ENCODE assay signal across 2 cellular contexts in the genomic region with DNA sequence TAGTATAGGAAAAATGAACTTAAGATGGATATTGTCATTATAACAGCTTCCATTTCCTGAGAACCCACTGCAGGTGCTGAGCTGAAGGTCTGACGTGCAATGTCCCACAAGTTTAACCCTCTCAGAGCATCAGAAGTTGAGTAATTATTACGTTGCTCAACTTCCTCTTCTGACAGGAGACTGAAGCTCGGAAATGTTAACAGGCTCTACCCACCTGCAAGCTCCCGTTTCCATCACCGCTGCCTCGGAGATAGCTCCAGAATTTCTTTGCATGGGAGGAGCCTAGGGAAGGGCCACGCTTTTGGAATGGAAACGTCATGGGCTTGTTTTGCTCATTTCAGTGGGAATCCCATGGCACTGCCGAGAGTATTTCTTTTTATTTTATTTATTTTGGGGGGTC.
TF ChIP-seq lines count a peak whose summit lies in the region.

No MANE protein-coding gene starts in this region.

TF ChIP-seq in WTC11, 78 proteins besides CTCF, POLR2A, EP300 and RAD21:
- TF ChIP-seq, protein P1, sequence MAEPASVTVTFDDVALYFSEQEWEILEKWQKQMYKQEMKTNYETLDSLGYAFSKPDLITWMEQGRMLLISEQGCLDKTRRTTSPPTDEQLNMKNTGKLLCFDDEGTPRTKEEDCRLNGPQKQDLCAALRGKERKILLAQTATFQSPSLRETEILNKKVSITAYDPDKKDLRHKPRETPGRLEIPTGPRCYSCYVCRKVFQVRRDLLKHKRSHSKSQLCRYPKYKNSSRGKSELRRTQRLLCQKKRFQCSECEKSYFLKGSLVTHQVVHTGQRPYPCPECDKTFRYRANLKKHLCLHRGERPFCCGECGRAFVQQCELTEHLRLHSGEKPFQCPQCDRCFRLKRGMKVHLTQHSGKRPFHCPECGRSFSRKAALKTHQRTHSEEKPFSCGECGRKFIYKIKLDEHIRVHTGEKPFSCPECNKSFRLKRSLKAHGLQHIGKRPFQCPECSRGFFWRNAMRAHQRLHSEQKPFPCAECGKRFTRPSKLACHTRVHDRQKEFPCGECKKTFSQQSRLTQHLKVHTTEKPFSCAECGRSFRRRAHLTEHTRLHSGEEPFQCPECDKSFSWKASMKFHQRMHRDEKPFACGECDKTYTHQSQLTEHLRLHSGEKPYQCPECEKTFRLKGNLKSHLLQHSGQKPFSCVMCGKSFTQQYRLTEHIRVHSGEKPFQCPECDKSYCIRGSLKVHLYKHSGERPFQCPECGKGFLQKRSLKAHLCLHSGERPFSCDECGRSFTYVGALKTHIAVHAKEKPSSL (CRISPR knock-in tag; conservative IDR thresholded peaks at IDR 0.05), result no peak
- TF ChIP-seq TEAD1 (CRISPR knock-in tag; IDR thresholded peaks at IDR 0.05) (no peak), SOX15 (CRISPR knock-in tag; IDR thresholded peaks at IDR 0.05) (no peak), ETV6 (CRISPR knock-in tag; IDR thresholded peaks at IDR 0.05) (no peak), ZNF671 (CRISPR knock-in tag; IDR thresholded peaks at IDR 0.05) (no peak), EMX1 (CRISPR knock-in tag; IDR thresholded peaks at IDR 0.05) (no peak), KAT7 (CRISPR knock-in tag; IDR thresholded peaks at IDR 0.05; ENCODE audit: borderline replicate concordance) (no peak), FOXK1 (CRISPR knock-in tag; IDR thresholded peaks at IDR 0.05) (no peak), PRRX2 (CRISPR knock-in tag; IDR thresholded peaks at IDR 0.05) (no peak), FOXJ3 (CRISPR knock-in tag; IDR thresholded peaks at IDR 0.05; ENCODE audit: borderline replicate concordance) (no peak)
- TF ChIP-seq, protein P2, sequence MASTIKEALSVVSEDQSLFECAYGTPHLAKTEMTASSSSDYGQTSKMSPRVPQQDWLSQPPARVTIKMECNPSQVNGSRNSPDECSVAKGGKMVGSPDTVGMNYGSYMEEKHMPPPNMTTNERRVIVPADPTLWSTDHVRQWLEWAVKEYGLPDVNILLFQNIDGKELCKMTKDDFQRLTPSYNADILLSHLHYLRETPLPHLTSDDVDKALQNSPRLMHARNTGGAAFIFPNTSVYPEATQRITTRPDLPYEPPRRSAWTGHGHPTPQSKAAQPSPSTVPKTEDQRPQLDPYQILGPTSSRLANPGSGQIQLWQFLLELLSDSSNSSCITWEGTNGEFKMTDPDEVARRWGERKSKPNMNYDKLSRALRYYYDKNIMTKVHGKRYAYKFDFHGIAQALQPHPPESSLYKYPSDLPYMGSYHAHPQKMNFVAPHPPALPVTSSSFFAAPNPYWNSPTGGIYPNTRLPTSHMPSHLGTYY (CRISPR knock-in tag; IDR thresholded peaks at IDR 0.05), result no peak
- TF ChIP-seq, protein P3, sequence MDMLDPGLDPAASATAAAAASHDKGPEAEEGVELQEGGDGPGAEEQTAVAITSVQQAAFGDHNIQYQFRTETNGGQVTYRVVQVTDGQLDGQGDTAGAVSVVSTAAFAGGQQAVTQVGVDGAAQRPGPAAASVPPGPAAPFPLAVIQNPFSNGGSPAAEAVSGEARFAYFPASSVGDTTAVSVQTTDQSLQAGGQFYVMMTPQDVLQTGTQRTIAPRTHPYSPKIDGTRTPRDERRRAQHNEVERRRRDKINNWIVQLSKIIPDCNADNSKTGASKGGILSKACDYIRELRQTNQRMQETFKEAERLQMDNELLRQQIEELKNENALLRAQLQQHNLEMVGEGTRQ (CRISPR knock-in tag; IDR thresholded peaks at IDR 0.05), result no peak
- TF ChIP-seq, protein P4, sequence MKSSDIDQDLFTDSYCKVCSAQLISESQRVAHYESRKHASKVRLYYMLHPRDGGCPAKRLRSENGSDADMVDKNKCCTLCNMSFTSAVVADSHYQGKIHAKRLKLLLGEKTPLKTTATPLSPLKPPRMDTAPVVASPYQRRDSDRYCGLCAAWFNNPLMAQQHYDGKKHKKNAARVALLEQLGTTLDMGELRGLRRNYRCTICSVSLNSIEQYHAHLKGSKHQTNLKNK (CRISPR knock-in tag; IDR thresholded peaks at IDR 0.05), result no peak
- TF ChIP-seq, protein P5, sequence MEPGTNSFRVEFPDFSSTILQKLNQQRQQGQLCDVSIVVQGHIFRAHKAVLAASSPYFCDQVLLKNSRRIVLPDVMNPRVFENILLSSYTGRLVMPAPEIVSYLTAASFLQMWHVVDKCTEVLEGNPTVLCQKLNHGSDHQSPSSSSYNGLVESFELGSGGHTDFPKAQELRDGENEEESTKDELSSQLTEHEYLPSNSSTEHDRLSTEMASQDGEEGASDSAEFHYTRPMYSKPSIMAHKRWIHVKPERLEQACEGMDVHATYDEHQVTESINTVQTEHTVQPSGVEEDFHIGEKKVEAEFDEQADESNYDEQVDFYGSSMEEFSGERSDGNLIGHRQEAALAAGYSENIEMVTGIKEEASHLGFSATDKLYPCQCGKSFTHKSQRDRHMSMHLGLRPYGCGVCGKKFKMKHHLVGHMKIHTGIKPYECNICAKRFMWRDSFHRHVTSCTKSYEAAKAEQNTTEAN (CRISPR knock-in tag; IDR thresholded peaks at IDR 0.05), result no peak
- TF ChIP-seq, protein P6, sequence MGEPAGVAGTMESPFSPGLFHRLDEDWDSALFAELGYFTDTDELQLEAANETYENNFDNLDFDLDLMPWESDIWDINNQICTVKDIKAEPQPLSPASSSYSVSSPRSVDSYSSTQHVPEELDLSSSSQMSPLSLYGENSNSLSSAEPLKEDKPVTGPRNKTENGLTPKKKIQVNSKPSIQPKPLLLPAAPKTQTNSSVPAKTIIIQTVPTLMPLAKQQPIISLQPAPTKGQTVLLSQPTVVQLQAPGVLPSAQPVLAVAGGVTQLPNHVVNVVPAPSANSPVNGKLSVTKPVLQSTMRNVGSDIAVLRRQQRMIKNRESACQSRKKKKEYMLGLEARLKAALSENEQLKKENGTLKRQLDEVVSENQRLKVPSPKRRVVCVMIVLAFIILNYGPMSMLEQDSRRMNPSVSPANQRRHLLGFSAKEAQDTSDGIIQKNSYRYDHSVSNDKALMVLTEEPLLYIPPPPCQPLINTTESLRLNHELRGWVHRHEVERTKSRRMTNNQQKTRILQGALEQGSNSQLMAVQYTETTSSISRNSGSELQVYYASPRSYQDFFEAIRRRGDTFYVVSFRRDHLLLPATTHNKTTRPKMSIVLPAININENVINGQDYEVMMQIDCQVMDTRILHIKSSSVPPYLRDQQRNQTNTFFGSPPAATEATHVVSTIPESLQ (CRISPR knock-in tag; IDR thresholded peaks at IDR 0.05), result no peak
TF ChIP-seq in WTC11: peak in this region for 0.

TF ChIP-seq in HepG2, 621 proteins besides CTCF, POLR2A, EP300 and RAD21 (continues in another document):
- TF ChIP-seq ZNF501 (CRISPR knock-in tag; IDR thresholded peaks at IDR 0.05) (no peak), HOXA3 (CRISPR knock-in tag; IDR thresholded peaks at IDR 0.05) (peak; percentile 40; the same call in 1 of the 2 replicates), ZNF644 (CRISPR knock-in tag; IDR thresholded peaks at IDR 0.05; ENCODE audit: low read depth) (no peak), SKI (IDR thresholded peaks at IDR 0.05; ENCODE audit: partially characterized antibody) (no peak), RBM39 (IDR thresholded peaks at IDR 0.05; ENCODE audit: low read depth, low read length, poor library complexity, severe bottlenecking) (no peak), SMAD9 (CRISPR knock-in tag; IDR thresholded peaks at IDR 0.05) (no peak), HNRNPH1 (optimal IDR thresholded peaks at IDR 0.05; ENCODE audit: low read depth, low read length) (no peak), ARNTL (CRISPR knock-in tag; IDR thresholded peaks at IDR 0.05) (no peak), CBX1 (IDR thresholded peaks at IDR 0.05; ENCODE audit: low read depth) (no peak), ZNF431 (CRISPR knock-in tag; IDR thresholded peaks at IDR 0.05; ENCODE audit: borderline replicate concordance, low read depth) (no peak), WIZ (CRISPR knock-in tag; IDR thresholded peaks at IDR 0.05) (no peak), ELF1 (CRISPR knock-in tag; IDR thresholded peaks at IDR 0.05) (no peak), ZNF678 (CRISPR knock-in tag; IDR thresholded peaks at IDR 0.05) (no peak)
- TF ChIP-seq, protein P7, sequence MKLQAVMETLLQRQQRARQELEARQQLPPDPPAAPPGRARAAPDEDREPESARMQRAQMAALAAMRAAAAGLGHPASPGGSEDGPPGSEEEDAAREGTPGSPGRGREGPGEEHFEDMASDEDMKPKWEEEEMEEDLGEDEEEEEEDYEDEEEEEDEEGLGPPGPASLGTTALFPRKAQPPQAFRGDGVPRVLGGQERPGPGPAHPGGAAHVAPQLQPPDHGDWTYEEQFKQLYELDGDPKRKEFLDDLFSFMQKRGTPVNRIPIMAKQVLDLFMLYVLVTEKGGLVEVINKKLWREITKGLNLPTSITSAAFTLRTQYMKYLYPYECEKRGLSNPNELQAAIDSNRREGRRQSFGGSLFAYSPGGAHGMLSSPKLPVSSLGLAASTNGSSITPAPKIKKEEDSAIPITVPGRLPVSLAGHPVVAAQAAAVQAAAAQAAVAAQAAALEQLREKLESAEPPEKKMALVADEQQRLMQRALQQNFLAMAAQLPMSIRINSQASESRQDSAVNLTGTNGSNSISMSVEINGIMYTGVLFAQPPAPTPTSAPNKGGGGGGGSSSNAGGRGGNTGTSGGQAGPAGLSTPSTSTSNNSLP (IDR thresholded peaks at IDR 0.05; ENCODE audit: low read depth, low read length), result no peak
- TF ChIP-seq, protein P8, sequence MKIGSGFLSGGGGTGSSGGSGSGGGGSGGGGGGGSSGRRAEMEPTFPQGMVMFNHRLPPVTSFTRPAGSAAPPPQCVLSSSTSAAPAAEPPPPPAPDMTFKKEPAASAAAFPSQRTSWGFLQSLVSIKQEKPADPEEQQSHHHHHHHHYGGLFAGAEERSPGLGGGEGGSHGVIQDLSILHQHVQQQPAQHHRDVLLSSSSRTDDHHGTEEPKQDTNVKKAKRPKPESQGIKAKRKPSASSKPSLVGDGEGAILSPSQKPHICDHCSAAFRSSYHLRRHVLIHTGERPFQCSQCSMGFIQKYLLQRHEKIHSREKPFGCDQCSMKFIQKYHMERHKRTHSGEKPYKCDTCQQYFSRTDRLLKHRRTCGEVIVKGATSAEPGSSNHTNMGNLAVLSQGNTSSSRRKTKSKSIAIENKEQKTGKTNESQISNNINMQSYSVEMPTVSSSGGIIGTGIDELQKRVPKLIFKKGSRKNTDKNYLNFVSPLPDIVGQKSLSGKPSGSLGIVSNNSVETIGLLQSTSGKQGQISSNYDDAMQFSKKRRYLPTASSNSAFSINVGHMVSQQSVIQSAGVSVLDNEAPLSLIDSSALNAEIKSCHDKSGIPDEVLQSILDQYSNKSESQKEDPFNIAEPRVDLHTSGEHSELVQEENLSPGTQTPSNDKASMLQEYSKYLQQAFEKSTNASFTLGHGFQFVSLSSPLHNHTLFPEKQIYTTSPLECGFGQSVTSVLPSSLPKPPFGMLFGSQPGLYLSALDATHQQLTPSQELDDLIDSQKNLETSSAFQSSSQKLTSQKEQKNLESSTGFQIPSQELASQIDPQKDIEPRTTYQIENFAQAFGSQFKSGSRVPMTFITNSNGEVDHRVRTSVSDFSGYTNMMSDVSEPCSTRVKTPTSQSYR (CRISPR knock-in tag; IDR thresholded peaks at IDR 0.05; ENCODE audit: borderline replicate concordance), result no peak
- TF ChIP-seq, protein P9, sequence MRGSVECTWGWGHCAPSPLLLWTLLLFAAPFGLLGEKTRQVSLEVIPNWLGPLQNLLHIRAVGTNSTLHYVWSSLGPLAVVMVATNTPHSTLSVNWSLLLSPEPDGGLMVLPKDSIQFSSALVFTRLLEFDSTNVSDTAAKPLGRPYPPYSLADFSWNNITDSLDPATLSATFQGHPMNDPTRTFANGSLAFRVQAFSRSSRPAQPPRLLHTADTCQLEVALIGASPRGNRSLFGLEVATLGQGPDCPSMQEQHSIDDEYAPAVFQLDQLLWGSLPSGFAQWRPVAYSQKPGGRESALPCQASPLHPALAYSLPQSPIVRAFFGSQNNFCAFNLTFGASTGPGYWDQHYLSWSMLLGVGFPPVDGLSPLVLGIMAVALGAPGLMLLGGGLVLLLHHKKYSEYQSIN (CRISPR knock-in tag; IDR thresholded peaks at IDR 0.05; ENCODE audit: borderline replicate concordance), result no peak
- TF ChIP-seq, protein P10, sequence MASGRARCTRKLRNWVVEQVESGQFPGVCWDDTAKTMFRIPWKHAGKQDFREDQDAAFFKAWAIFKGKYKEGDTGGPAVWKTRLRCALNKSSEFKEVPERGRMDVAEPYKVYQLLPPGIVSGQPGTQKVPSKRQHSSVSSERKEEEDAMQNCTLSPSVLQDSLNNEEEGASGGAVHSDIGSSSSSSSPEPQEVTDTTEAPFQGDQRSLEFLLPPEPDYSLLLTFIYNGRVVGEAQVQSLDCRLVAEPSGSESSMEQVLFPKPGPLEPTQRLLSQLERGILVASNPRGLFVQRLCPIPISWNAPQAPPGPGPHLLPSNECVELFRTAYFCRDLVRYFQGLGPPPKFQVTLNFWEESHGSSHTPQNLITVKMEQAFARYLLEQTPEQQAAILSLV (CRISPR knock-in tag; IDR thresholded peaks at IDR 0.05; ENCODE audit: borderline replicate concordance), result no peak
- TF ChIP-seq, protein P11, sequence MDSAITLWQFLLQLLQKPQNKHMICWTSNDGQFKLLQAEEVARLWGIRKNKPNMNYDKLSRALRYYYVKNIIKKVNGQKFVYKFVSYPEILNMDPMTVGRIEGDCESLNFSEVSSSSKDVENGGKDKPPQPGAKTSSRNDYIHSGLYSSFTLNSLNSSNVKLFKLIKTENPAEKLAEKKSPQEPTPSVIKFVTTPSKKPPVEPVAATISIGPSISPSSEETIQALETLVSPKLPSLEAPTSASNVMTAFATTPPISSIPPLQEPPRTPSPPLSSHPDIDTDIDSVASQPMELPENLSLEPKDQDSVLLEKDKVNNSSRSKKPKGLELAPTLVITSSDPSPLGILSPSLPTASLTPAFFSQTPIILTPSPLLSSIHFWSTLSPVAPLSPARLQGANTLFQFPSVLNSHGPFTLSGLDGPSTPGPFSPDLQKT (CRISPR knock-in tag; IDR thresholded peaks at IDR 0.05; ENCODE audit: borderline replicate concordance), result no peak
- TF ChIP-seq, protein P12, sequence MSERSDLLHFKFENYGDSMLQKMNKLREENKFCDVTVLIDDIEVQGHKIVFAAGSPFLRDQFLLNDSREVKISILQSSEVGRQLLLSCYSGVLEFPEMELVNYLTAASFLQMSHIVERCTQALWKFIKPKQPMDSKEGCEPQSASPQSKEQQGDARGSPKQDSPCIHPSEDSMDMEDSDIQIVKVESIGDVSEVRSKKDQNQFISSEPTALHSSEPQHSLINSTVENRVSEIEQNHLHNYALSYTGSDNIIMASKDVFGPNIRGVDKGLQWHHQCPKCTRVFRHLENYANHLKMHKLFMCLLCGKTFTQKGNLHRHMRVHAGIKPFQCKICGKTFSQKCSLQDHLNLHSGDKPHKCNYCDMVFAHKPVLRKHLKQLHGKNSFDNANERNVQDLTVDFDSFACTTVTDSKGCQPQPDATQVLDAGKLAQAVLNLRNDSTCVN (CRISPR knock-in tag; IDR thresholded peaks at IDR 0.05; ENCODE audit: borderline replicate concordance), result no peak
